In genomic region chr18:37864122-37864521, GRCh38 we compare ENCODE assay signal across 17 cellular contexts.
A peak's percentile ranks its signal among the peaks of the same experiment; 100 is the strongest.
DNase-seq lines count a peak whose midpoint lies in the region; ATAC-seq and TF ChIP-seq lines count a peak whose summit lies in the region.
"Had no signal": no experiment of that assay in that cellular context is flagged by ENCODE, and none has a peak within 500 bp of the region (broad histone marks: within the 10 kb centered on the region; RNA-seq: fewer than 3 reads in every experiment).

No MANE protein-coding gene starts in this region.

- peak overlapping the region; percentile 98 for H3K27ac ChIP-seq in OCI-LY3 (ENCODE audit: low read length)
- H3K27ac ChIP-seq: GM23248 had no signal

- H3K4me1 ChIP-seq in OCI-LY3 (ENCODE audit: low read length) = peaks cover 66% of the 10 kb centered on the region

- H3K36me3 Mint-ChIP-seq in glutamatergic neuron (ENCODE audit: unreplicated experiment) = no peaks in the 10 kb centered on the region
- H3K36me3 Mint-ChIP-seq: CD4-positive, alpha-beta memory T cell had no signal

- peaks cover 31% of the 10 kb centered on the region for H3K4me1 Mint-ChIP-seq in glutamatergic neuron (ENCODE audit: low read depth, unreplicated experiment)
- H3K4me1 Mint-ChIP-seq: CD4-positive, alpha-beta memory T cell had no signal

- H3K9me3 Mint-ChIP-seq in glutamatergic neuron (ENCODE audit: unreplicated experiment) = peaks cover 9% of the 10 kb centered on the region

- peak overlapping the region; percentile 30 for H3K4me3 Mint-ChIP-seq in glutamatergic neuron (ENCODE audit: unreplicated experiment)
- H3K4me3 Mint-ChIP-seq: CD4-positive, alpha-beta memory T cell had no signal

- ATAC-seq in GM18868 (IDR thresholded peaks at IDR 0.05; ENCODE audit: unreplicated experiment) = peak; percentile 62
- no peak for ATAC-seq in HG03521 (IDR thresholded peaks at IDR 0.05; ENCODE audit: unreplicated experiment)
- no peak for ATAC-seq in GM18498 (IDR thresholded peaks at IDR 0.05; ENCODE audit: unreplicated experiment)
- no peak for ATAC-seq in GM21381 (IDR thresholded peaks at IDR 0.05; ENCODE audit: unreplicated experiment)

- H3K9ac ChIP-seq in OCI-LY3 (ENCODE audit: low read length) = peak overlapping the region; percentile 83
- H3K9ac ChIP-seq: GM23248 had no signal

- DNase-seq in NCI-H2171 treated with DMSO at 0.1 percent for 48 hours (lab: John Stamatoyannopoulos, UW) (peak; percentile 63), NCI-H2171 (lab: John Stamatoyannopoulos, UW) (no peak), glutamatergic neuron (no peak)
- DNase-seq: C1 segment of cervical spinal cord; Calu3; CD4-positive, alpha-beta memory T cell; COR-L47; DMS53; DND-41; GM23248; H7; HCEC 1CT had no signal

- H3K36me3 ChIP-seq in OCI-LY3 (replicated peaks; ENCODE audit: low read depth, low read length) = peaks cover 11% of the 10 kb centered on the region

- peak overlapping the region; percentile 52 for H3K4me3 ChIP-seq in OCI-LY3 (ENCODE audit: low read length)
- H3K4me3 ChIP-seq: GM23248 had no signal

- no peaks in the 10 kb centered on the region for H3K27me3 ChIP-seq in OCI-LY3 (ENCODE audit: low read depth, low read length)

- H3K4me2 ChIP-seq in OCI-LY3 (ENCODE audit: low read length) = peak overlapping the region; percentile 67

- H3K27me3 Mint-ChIP-seq in glutamatergic neuron (ENCODE audit: unreplicated experiment) = peaks cover 5% of the 10 kb centered on the region

- no peaks in the 10 kb centered on the region; the same call in 1 of the 2 replicates for H3K9me3 ChIP-seq in OCI-LY3 (ENCODE audit: insufficient read depth, low read length)

- TF ChIP-seq CTCF in OCI-LY3 (IDR thresholded peaks at IDR 0.05; ENCODE audit: low read depth, low read length) (no peak), glutamatergic neuron (IDR thresholded peaks at IDR 0.05; ENCODE audit: partially characterized antibody, unreplicated experiment) (no peak)

- H3K27ac Mint-ChIP-seq in glutamatergic neuron (ENCODE audit: unreplicated experiment) = peak overlapping the region; percentile 12
- H3K27ac Mint-ChIP-seq: CD4-positive, alpha-beta memory T cell had no signal

- H4K20me1 ChIP-seq in OCI-LY3 (ENCODE audit: insufficient read depth, low read length) = no peaks in the 10 kb centered on the region

- no peaks in the 10 kb centered on the region for H3K79me2 ChIP-seq in OCI-LY3 (ENCODE audit: low read length)

- H2AFZ ChIP-seq in OCI-LY3 (ENCODE audit: low read depth, low read length) = no peak overlapping the region
- H2AFZ ChIP-seq: GM23248 had no signal
